In the genomic region with DNA sequence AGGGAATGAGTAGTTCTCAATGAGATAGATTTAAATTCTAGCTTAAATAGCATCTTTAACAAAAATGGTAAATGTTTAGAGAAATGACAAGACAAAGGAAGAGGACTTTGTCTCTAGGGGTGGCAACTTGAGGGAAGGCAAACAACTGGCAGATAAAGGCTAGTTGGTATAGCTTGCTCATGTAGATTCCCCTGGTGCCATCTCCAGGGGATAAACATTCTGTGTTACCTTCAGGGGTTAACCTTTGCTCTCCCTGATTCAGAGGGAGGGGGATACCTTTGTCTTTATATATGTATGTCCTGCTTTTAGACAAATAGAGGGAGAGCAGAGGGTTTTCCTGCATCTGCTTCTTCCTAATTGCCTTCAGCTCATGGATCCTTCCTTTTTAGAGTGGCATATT, we compare ENCODE assay signal across 24 cellular contexts.
"Had no signal": no experiment of that assay in that cellular context is flagged by ENCODE, and none has a peak within 500 bp of the region (broad histone marks: within the 10 kb centered on the region; RNA-seq: fewer than 3 reads in every experiment).

No MANE protein-coding gene starts in this region.

- H3K36me3 ChIP-seq: adrenal gland, colonic mucosa, gastrocnemius medialis, left ventricle myocardium inferior, pancreas, transverse colon had no signal

- H3K4me3 ChIP-seq: adrenal gland, body of pancreas, colonic mucosa, gastrocnemius medialis, left ventricle myocardium inferior, pancreas, spleen, testis, transverse colon had no signal

- H3K27me3 ChIP-seq: adrenal gland, body of pancreas, colonic mucosa, gastrocnemius medialis, pancreas, spleen, testis, transverse colon had no signal

- H3K27ac ChIP-seq: adrenal gland, body of pancreas, colonic mucosa, left ventricle myocardium inferior, pancreas, spleen, testis, transverse colon had no signal

- DNase-seq: activated CD4-positive, alpha-beta T cell treated with anti-CD3 and anti-CD28 coated beads for 48 hours; activated CD4-positive, alpha-beta T cell treated with anti-CD3 and anti-CD28 coated beads, Interleukin-2, amount 50 U/mL, for 48 hours; activated CD8-positive, alpha-beta memory T cell treated with anti-CD3 and anti-CD28 coated beads, Interleukin-2, amount 50 U/mL, for 4 hours; activated effector memory CD4-positive, alpha-beta T cell treated with anti-CD3 and anti-CD28 coated beads, Interleukin-2, amount 50 U/mL, for 16 hours; activated naive CD4-positive, alpha-beta T cell treated with anti-CD3 and anti-CD28 coated beads for 36 hours; activated naive CD8-positive, alpha-beta T cell treated with anti-CD3 and anti-CD28 coated beads for 36 hours; activated T-cell treated with anti-CD3 and anti-CD28 coated beads, Interleukin-2, amount 50 U/mL, for 1 hour; adrenal gland; aorta; body of pancreas; colonic mucosa; effector CD8-positive, alpha-beta T cell; gastrocnemius medialis; glutamatergic neuron; islet precursor cell; left ventricle myocardium inferior; naive B cell; pancreas; right cardiac atrium; spleen; stimulated activated CD4-positive, alpha-beta T cell treated with anti-CD3 and anti-CD28 coated beads, Interleukin-2, amount 100 ng/mL, for 48 hours; stimulated activated naive CD8-positive, alpha-beta T cell treated with anti-CD3 and anti-CD28 coated beads, Interleukin-15, Interleukin-2, amounts not matched to agents 100 U/mL and 50 U/mL, for 24 hours; testis; transverse colon had no signal

- ATAC-seq: body of pancreas; pancreas; right cardiac atrium; stimulated activated naive CD8-positive, alpha-beta T cell treated with anti-CD3 and anti-CD28 coated beads, Interleukin-15, Interleukin-2, amounts not matched to agents 100 U/mL and 50 U/mL, for 24 hours had no signal

- H3K9me3 ChIP-seq: adrenal gland, body of pancreas, colonic mucosa, gastrocnemius medialis, left ventricle myocardium inferior, pancreas, spleen, testis, transverse colon had no signal

- H3K4me1 ChIP-seq: adrenal gland, body of pancreas, colonic mucosa, pancreas, spleen, testis, transverse colon had no signal
